17 cellular contexts compared by ENCODE assay signal in genomic region chr11:69209421-69209820, GRCh38. TPM values are rescaled to one million over a fixed set of nuclear protein-coding genes. Genes with fewer than 3 reads are reported as not detected.
DNase-seq lines count a peak whose midpoint lies in the region; ATAC-seq and TF ChIP-seq lines count a peak whose summit lies in the region.
"Had no signal": no experiment of that assay in that cellular context is flagged by ENCODE, and none has a peak within 500 bp of the region (broad histone marks: within the 10 kb centered on the region; RNA-seq: fewer than 3 reads in every experiment).

No MANE protein-coding gene starts in this region.

- H3K9me3 ChIP-seq in endodermal cell (ENCODE audit: control insufficient read depth, low read length) = no peaks in the 10 kb centered on the region

- H3K36me3 Mint-ChIP-seq in activated T-cell treated with anti-CD3 and anti-CD28 coated beads, Interleukin-2, amount 50 U/mL, for 24 hours (ENCODE audit: low read depth) = no peaks in the 10 kb centered on the region
- H3K36me3 Mint-ChIP-seq in activated T-cell treated with anti-CD3 and anti-CD28 coated beads, Interleukin-2, amount 50 U/mL, for 4 hours (ENCODE audit: insufficient read depth) = no peaks in the 10 kb centered on the region
- H3K36me3 Mint-ChIP-seq in endodermal cell (ENCODE audit: low read depth) = no peaks in the 10 kb centered on the region
- H3K36me3 Mint-ChIP-seq in stimulated activated effector memory CD8-positive, alpha-beta T cell treated with anti-CD3 and anti-CD28 coated beads, Interleukin-12 subunit alpha, Interleukin-12 subunit beta, amount 100 ng/mL, for 72 hours = peaks cover 5% of the 10 kb centered on the region

- H3K4me1 ChIP-seq in endodermal cell (ENCODE audit: control insufficient read depth, insufficient read depth, low read length) = no peaks in the 10 kb centered on the region

- peak; percentile 14 for DNase-seq in activated T-cell treated with anti-CD3 and anti-CD28 coated beads, Interleukin-2, amount 50 U/mL, for 24 hours
- no peak for DNase-seq in activated T-cell treated with anti-CD3 and anti-CD28 coated beads, Interleukin-2, amount 50 U/mL, for 4 hours
- DNase-seq in H7 = peak; percentile 30
- DNase-seq in endodermal cell = peak; percentile 20
- peak; percentile 43 for DNase-seq in sciatic nerve (ENCODE audit: low spot score)
- no peak for DNase-seq in stimulated activated effector memory CD8-positive, alpha-beta T cell treated with anti-CD3 and anti-CD28 coated beads, Interleukin-12 subunit alpha, Interleukin-12 subunit beta, amount 100 ng/mL, for 72 hours (ENCODE audit: low spot score in 2 of 2)
- DNase-seq in ACHN = no peak
- DNase-seq: 8988T, C1 segment of cervical spinal cord, Calu3, DMS 273 treated with DMSO at 0.1 percent for 48 hours, GM23248 had no signal

- no peaks in the 10 kb centered on the region for H3K36me3 ChIP-seq in H7 (replicated peaks; ENCODE audit: control insufficient read depth, insufficient read depth, low read length)
- no peaks in the 10 kb centered on the region for H3K36me3 ChIP-seq in endodermal cell (ENCODE audit: control insufficient read depth, insufficient read depth, low read length)

- in situ Hi-C loops in ACHN (cut with HindIII; ENCODE audit: low pct_ligation_motif_present, low pct_unique_long_range_greater_than_20kb, low sequenced_read_pairs) = no loop called here

- no peak for ATAC-seq in activated T-cell treated with anti-CD3 and anti-CD28 coated beads, Interleukin-2, amount 50 U/mL, for 4 hours
- ATAC-seq in sciatic nerve (no peak), GM19328 (IDR thresholded peaks at IDR 0.05; ENCODE audit: unreplicated experiment) (no peak)
- no peak for ATAC-seq in stimulated activated effector memory CD8-positive, alpha-beta T cell treated with anti-CD3 and anti-CD28 coated beads, Interleukin-12 subunit alpha, Interleukin-12 subunit beta, amount 100 ng/mL, for 72 hours

- H3K4me3 Mint-ChIP-seq in activated T-cell treated with anti-CD3 and anti-CD28 coated beads, Interleukin-2, amount 50 U/mL, for 24 hours = no peak overlapping the region
- H3K4me3 Mint-ChIP-seq in activated T-cell treated with anti-CD3 and anti-CD28 coated beads, Interleukin-2, amount 50 U/mL, for 4 hours = no peak overlapping the region
- no peak overlapping the region for H3K4me3 Mint-ChIP-seq in endodermal cell
- no peak overlapping the region for H3K4me3 Mint-ChIP-seq in stimulated activated effector memory CD8-positive, alpha-beta T cell treated with anti-CD3 and anti-CD28 coated beads, Interleukin-12 subunit alpha, Interleukin-12 subunit beta, amount 100 ng/mL, for 72 hours
- H3K4me3 Mint-ChIP-seq: B cell; CD4-positive, alpha-beta T cell had no signal

- no peak overlapping the region for H3K27ac Mint-ChIP-seq in activated T-cell treated with anti-CD3 and anti-CD28 coated beads, Interleukin-2, amount 50 U/mL, for 24 hours
- H3K27ac Mint-ChIP-seq in endodermal cell = no peak overlapping the region
- H3K27ac Mint-ChIP-seq in stimulated activated effector memory CD8-positive, alpha-beta T cell treated with anti-CD3 and anti-CD28 coated beads, Interleukin-12 subunit alpha, Interleukin-12 subunit beta, amount 100 ng/mL, for 72 hours = no peak overlapping the region
- H3K27ac Mint-ChIP-seq: B cell; CD4-positive, alpha-beta T cell had no signal

- no peak overlapping the region for H3K27ac ChIP-seq in endodermal cell (ENCODE audit: low read depth, low read length)
- H3K27ac ChIP-seq: GM23248 had no signal

- H3K27me3 Mint-ChIP-seq in activated T-cell treated with anti-CD3 and anti-CD28 coated beads, Interleukin-2, amount 50 U/mL, for 24 hours = peaks cover 25% of the 10 kb centered on the region
- peaks cover 9% of the 10 kb centered on the region for H3K27me3 Mint-ChIP-seq in activated T-cell treated with anti-CD3 and anti-CD28 coated beads, Interleukin-2, amount 50 U/mL, for 4 hours (ENCODE audit: low read depth)
- peaks cover under 1% of the 10 kb centered on the region for H3K27me3 Mint-ChIP-seq in endodermal cell (ENCODE audit: insufficient read depth)

- H3K27me3 ChIP-seq in H7 (ENCODE audit: control insufficient read depth, insufficient read depth, low read length) (no peaks in the 10 kb centered on the region), endodermal cell (ENCODE audit: control insufficient read depth, insufficient read depth, low read length, poor library complexity, severe bottlenecking) (no peaks in the 10 kb centered on the region)

- intact Hi-C loops in sciatic nerve (cut with DNase I) = no loop called here

- TF ChIP-seq CTCF in endodermal cell (conservative IDR thresholded peaks at IDR 0.05) = no peak

- H3K9ac ChIP-seq in endodermal cell (ENCODE audit: extremely low read depth, low read length, poor library complexity, severe bottlenecking) = no peak overlapping the region
- H3K9ac ChIP-seq: GM23248 had no signal

- H3K9me3 Mint-ChIP-seq in activated T-cell treated with anti-CD3 and anti-CD28 coated beads, Interleukin-2, amount 50 U/mL, for 24 hours = no peaks in the 10 kb centered on the region
- H3K9me3 Mint-ChIP-seq in activated T-cell treated with anti-CD3 and anti-CD28 coated beads, Interleukin-2, amount 50 U/mL, for 4 hours = peaks cover 9% of the 10 kb centered on the region
- H3K9me3 Mint-ChIP-seq in endodermal cell = peaks cover 3% of the 10 kb centered on the region
- H3K9me3 Mint-ChIP-seq in stimulated activated effector memory CD8-positive, alpha-beta T cell treated with anti-CD3 and anti-CD28 coated beads, Interleukin-12 subunit alpha, Interleukin-12 subunit beta, amount 100 ng/mL, for 72 hours = no peaks in the 10 kb centered on the region
- H3K9me3 Mint-ChIP-seq: CD4-positive, alpha-beta T cell had no signal

- H3K4me3 ChIP-seq in H7 (ENCODE audit: insufficient read depth, low read depth, low read length) (no peak overlapping the region), endodermal cell (ENCODE audit: low read length) (no peak overlapping the region)
- H3K4me3 ChIP-seq: GM23248 had no signal

- 93 to 98% methylated on average over 9 to 12 of the region's 12 CpGs for WGBS in endodermal cell (ENCODE audit: insufficient coverage in 1 of 2, insufficient read length in 1 of 2), 2 experiments

- peaks cover 30% of the 10 kb centered on the region for H3K4me1 Mint-ChIP-seq in activated T-cell treated with anti-CD3 and anti-CD28 coated beads, Interleukin-2, amount 50 U/mL, for 24 hours (ENCODE audit: low read depth)
- peaks cover 16% of the 10 kb centered on the region for H3K4me1 Mint-ChIP-seq in activated T-cell treated with anti-CD3 and anti-CD28 coated beads, Interleukin-2, amount 50 U/mL, for 4 hours (ENCODE audit: low read depth)
- H3K4me1 Mint-ChIP-seq in endodermal cell = no peaks in the 10 kb centered on the region
- H3K4me1 Mint-ChIP-seq in stimulated activated effector memory CD8-positive, alpha-beta T cell treated with anti-CD3 and anti-CD28 coated beads, Interleukin-12 subunit alpha, Interleukin-12 subunit beta, amount 100 ng/mL, for 72 hours = peaks cover 13% of the 10 kb centered on the region

RNA-seq across cellular contexts. Expression of gene SMIM38, which starts 53.7 kb away (rescaled TPM):
- total RNA-seq in activated T-cell treated with anti-CD3 and anti-CD28 coated beads, Interleukin-2, amount 50 U/mL, for 4 hours = under 1 TPM; 0.10 to 0.18 (median 0.16) TPM
- total RNA-seq in H7 (2014; rRNA removed; shearing (Covaris generic)) = 0.28 and 0.67 TPM in 2 replicates
- total RNA-seq in endodermal cell (under 1 TPM; 0.20 to 0.64 TPM), sciatic nerve (2.2 TPM)
- 0.18 TPM for polyA plus RNA-seq in endodermal cell (2013, experiment 1 of 2)
- not detected for polyA plus RNA-seq in endodermal cell (2013, experiment 2 of 2)
- total RNA-seq: Daoy, GM23248, HT-29 had no signal
- polyA plus RNA-seq: GM23248 had no signal

Comparison
In these comparisons a context has a peak if more than half of its experiments do, and no peak if none do; other contexts are left out.
1. DNase-seq: peak in activated T-cell treated with anti-CD3 and anti-CD28 coated beads, Interleukin-2, amount 50 U/mL, for 24 hours (single experiment), H7 (single experiment), endodermal cell (single experiment) and sciatic nerve (single experiment); none in activated T-cell treated with anti-CD3 and anti-CD28 coated beads, Interleukin-2, amount 50 U/mL, for 4 hours (single experiment), stimulated activated effector memory CD8-positive, alpha-beta T cell treated with anti-CD3 and anti-CD28 coated beads, Interleukin-12 subunit alpha, Interleukin-12 subunit beta, amount 100 ng/mL, for 72 hours (0 of 2) and ACHN (single experiment).